ENCODE assay signal across 11 cellular contexts in the genomic region with DNA sequence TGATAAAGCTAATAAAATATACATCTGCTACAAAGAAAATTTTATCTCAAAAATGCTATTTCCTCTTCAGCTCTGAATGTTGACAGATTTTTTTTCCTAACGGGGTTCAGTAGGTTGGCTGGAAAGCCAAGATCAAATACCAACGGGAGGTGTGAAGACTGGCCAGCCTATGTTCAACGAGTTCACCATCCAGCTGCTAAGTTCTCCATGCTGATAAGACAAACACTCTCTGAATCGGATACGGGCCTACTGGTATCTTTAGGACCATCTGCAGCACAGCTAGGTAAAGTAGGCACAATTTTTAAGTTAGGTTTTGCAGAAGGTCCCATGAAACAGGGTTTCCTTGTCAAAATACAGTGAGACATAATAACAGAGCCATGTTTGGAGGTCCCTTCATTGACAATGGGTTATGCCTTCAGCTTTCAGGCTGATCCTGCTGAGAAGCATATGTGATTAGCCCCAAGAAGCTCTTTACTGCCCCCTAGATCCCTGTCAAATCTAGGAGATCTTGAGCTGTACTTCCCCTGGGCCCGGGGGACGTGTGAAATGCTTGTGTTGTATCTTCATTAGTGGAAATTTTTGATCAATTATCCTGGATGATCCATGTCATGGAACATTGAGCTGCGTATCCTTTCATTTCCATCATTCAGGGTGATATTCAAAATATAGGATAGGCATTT.
DNase-seq lines count a peak whose midpoint lies in the region; ATAC-seq, FAIRE-seq and TF ChIP-seq lines count a peak whose summit lies in the region.
"Had no signal": no experiment of that assay in that cellular context is flagged by ENCODE, and none has a peak within 500 bp of the region (broad histone marks: within the 10 kb centered on the region; RNA-seq: fewer than 3 reads in every experiment).

No MANE protein-coding gene starts in this region.

- no peaks in the 10 kb centered on the region for H4K20me1 ChIP-seq in HepG2 (ENCODE audit: insufficient read depth, low read length)

- H3K9me3 ChIP-seq in HepG2 (ENCODE audit: low read length) (no peaks in the 10 kb centered on the region), right lobe of liver (no peaks in the 10 kb centered on the region), spleen (no peaks in the 10 kb centered on the region)
- H3K9me3 ChIP-seq: lower lobe of right lung, testis had no signal

- TF ChIP-seq EP300 in HepG2 (IDR thresholded peaks at IDR 0.05; ENCODE audit: low read depth in 2 of 2, low read length in 2 of 2) = no peak
- TF ChIP-seq EP300 in HepG2 (CRISPR knock-in tag; IDR thresholded peaks at IDR 0.05; ENCODE audit: borderline replicate concordance) = no peak

- no peaks in the 10 kb centered on the region for H3K9me3 Mint-ChIP-seq in T-helper 2 cell treated with Interferon-gamma antibody and Interleukin-4, amounts not matched to agents 5 μg/mL and 100 μg/mL, for 36 hours

- H3K4me1 ChIP-seq in HepG2 (ENCODE audit: insufficient read depth, low read length) = no peaks in the 10 kb centered on the region
- no peaks in the 10 kb centered on the region for H3K4me1 ChIP-seq in right lobe of liver
- H3K4me1 ChIP-seq in spleen = no peaks in the 10 kb centered on the region
- H3K4me1 ChIP-seq: lower lobe of right lung, testis had no signal

- TF ChIP-seq RAD21 in HepG2 (CRISPR knock-in tag; IDR thresholded peaks at IDR 0.05) = no peak

- DNase-seq in HepG2 (ENCODE audit: low spot score) (no peak), right lobe of liver (no peak), NB4 (ENCODE audit: low read depth) (peak; percentile 38), fibroblast of mammary gland (ENCODE audit: low read depth) (peak; percentile 5), spleen (no peak), amygdala (lab: John Stamatoyannopoulos, UW) (no peak), NCI-H345 treated with DMSO at 0.1 percent for 48 hours (lab: John Stamatoyannopoulos, UW; ENCODE audit: unreplicated experiment) (no peak)
- no peak for DNase-seq in T-helper 2 cell treated with Interferon-gamma antibody and Interleukin-4, amounts not matched to agents 5 μg/mL and 100 μg/mL, for 36 hours (ENCODE audit: low spot score)
- DNase-seq: dermis blood vessel endothelial cell, lower lobe of right lung, testis had no signal

- H3K4me1 Mint-ChIP-seq in T-helper 2 cell treated with Interferon-gamma antibody and Interleukin-4, amounts not matched to agents 5 μg/mL and 100 μg/mL, for 36 hours (ENCODE audit: low read depth) = no peaks in the 10 kb centered on the region

- 0 out of 5 replicates have a peak, but pooled peaks cover 0 to 5% of the 10 kb centered on the region in 2 experiments for H3K27me3 ChIP-seq in HepG2 (ENCODE audit: control insufficient read depth in 1 of 2, insufficient read depth in 2 of 2, low read length in 2 of 2)
- no peaks in the 10 kb centered on the region for H3K27me3 ChIP-seq in right lobe of liver
- no peaks in the 10 kb centered on the region for H3K27me3 ChIP-seq in spleen (replicated peaks in 1 of 7)
- H3K27me3 ChIP-seq: testis had no signal

- TF ChIP-seq CTCF in HepG2 (CRISPR knock-in tag; IDR thresholded peaks at IDR 0.05) = peak; percentile 33; the same call in 1 of the 2 replicates
- peak in 2 of 4 donors; percentile 10 to 16 for TF ChIP-seq CTCF in right lobe of liver (IDR thresholded peaks at IDR 0.05)
- peak; percentile 39 for TF ChIP-seq CTCF in NB4 (IDR thresholded peaks at IDR 0.05; ENCODE audit: low read depth, low read length)
- TF ChIP-seq CTCF in fibroblast of mammary gland (conservative IDR thresholded peaks at IDR 0.05; ENCODE audit: control insufficient read depth, insufficient read depth, low read depth, low read length) = peak; percentile 33
- peak in 1 of 11 experiments; percentile 19 for TF ChIP-seq CTCF in spleen (IDR thresholded peaks at IDR 0.05 in 8 of 11, conservative IDR thresholded peaks at IDR 0.05 in 3 of 11)

- in situ Hi-C loops in HepG2 (cut with HindIII; ENCODE audit: extremely low pct_ligation_motif_present, low pct_unique_long_range_greater_than_20kb) = no loop called here

- no peak overlapping the region for H3K4me3 Mint-ChIP-seq in T-helper 2 cell treated with Interferon-gamma antibody and Interleukin-4, amounts not matched to agents 5 μg/mL and 100 μg/mL, for 36 hours

- no peak for FAIRE-seq in HepG2 (lab: Jason Lieb, UNC)

- WGBS in HepG2 (ENCODE audit: low lambda C conversion rate) = 3% methylated on average over 8 of the region's 8 CpGs
- WGBS in right lobe of liver (ENCODE audit: insufficient coverage, low coverage, low lambda C conversion rate, missing lambda C conversion rate) = 35% methylated on average over 8 of the region's 8 CpGs
- WGBS in spleen, 5 donors = 52 to 71% (median 68%) methylated on average over 8 of the region's 8 CpGs

- ATAC-seq in HepG2 (peak; percentile 44; the same call in 2 of the 3 replicates), right lobe of liver (no peak)
- ATAC-seq: lower lobe of right lung had no signal

- H3K27ac ChIP-seq in HepG2 (ENCODE audit: extremely low read length, insufficient read depth, low read length) (no peak overlapping the region), right lobe of liver (no peak overlapping the region), spleen (no peak overlapping the region)
- H3K27ac ChIP-seq: lower lobe of right lung, testis had no signal

- H3K27ac Mint-ChIP-seq in T-helper 2 cell treated with Interferon-gamma antibody and Interleukin-4, amounts not matched to agents 5 μg/mL and 100 μg/mL, for 36 hours = no peak overlapping the region

- intact Hi-C loops in HepG2 (cut with micrococcal nuclease; ENCODE audit: unreplicated experiment) (no loop called here), right lobe of liver (cut with DNase I) (no loop called here), spleen (cut with DNase I; ENCODE audit: low total_unique reads) (no loop called here)

- H3K36me3 Mint-ChIP-seq in T-helper 2 cell treated with Interferon-gamma antibody and Interleukin-4, amounts not matched to agents 5 μg/mL and 100 μg/mL, for 36 hours (ENCODE audit: low read depth) = no peaks in the 10 kb centered on the region

- no TSS peak for BruUV-seq in HepG2 (replicated peaks; lab: Mats Ljungman, UMichigan)

- H2AFZ ChIP-seq in HepG2 (ENCODE audit: low read length) = no peak overlapping the region

- POLR2A ChIA-PET in HepG2 (lab: Yijun Ruan, JAX) = no interaction called here

- H3K4me3 ChIP-seq in HepG2 (replicated peaks in 1 of 3; ENCODE audit: insufficient read depth in 1 of 3, low read depth in 2 of 3, low read length in 3 of 3) = no peak overlapping the region
- no peak overlapping the region for H3K4me3 ChIP-seq in right lobe of liver
- H3K4me3 ChIP-seq in NB4 (ENCODE audit: low read depth, low read length) = no peak overlapping the region
- no peak overlapping the region for H3K4me3 ChIP-seq in fibroblast of mammary gland (ENCODE audit: control insufficient read depth, low read depth, low read length)
- no peak overlapping the region for H3K4me3 ChIP-seq in spleen
- H3K4me3 ChIP-seq: lower lobe of right lung, testis had no signal

- no peaks in the 10 kb centered on the region for H3K79me2 ChIP-seq in HepG2 (ENCODE audit: insufficient read depth, low read length)

- no peak overlapping the region for H3K4me2 ChIP-seq in HepG2 (ENCODE audit: low read depth, low read length)

- CTCF ChIA-PET in HepG2 (lab: Yijun Ruan, JAX; ENCODE audit: low intra/inter-chr PET ratio, low total read pairs) = no interaction called here

- H3K27me3 Mint-ChIP-seq in T-helper 2 cell treated with Interferon-gamma antibody and Interleukin-4, amounts not matched to agents 5 μg/mL and 100 μg/mL, for 36 hours (ENCODE audit: low read depth) = peaks cover 8% of the 10 kb centered on the region

- no peak for TF ChIP-seq POLR2A in HepG2 (IDR thresholded peaks at IDR 0.05; ENCODE audit: insufficient read depth in 1 of 2, low read depth in 2 of 2, low read length in 2 of 2)
- TF ChIP-seq POLR2A in right lobe of liver (IDR thresholded peaks at IDR 0.05) = no peak
- no peak for TF ChIP-seq POLR2A in NB4 (IDR thresholded peaks at IDR 0.05; ENCODE audit: extremely low read depth, insufficient read length)
- TF ChIP-seq POLR2A in spleen (IDR thresholded peaks at IDR 0.05) = no peak

- no peaks in the 10 kb centered on the region for H3K36me3 ChIP-seq in HepG2 (replicated peaks in 1 of 2; ENCODE audit: control insufficient read depth in 1 of 2, insufficient read depth in 2 of 2, low read length in 2 of 2)
- no peaks in the 10 kb centered on the region for H3K36me3 ChIP-seq in right lobe of liver
- no peaks in the 10 kb centered on the region for H3K36me3 ChIP-seq in spleen
- H3K36me3 ChIP-seq: lower lobe of right lung had no signal

- no peak overlapping the region for H3K9ac ChIP-seq in HepG2 (ENCODE audit: insufficient read depth, low read depth, low read length)

TF ChIP-seq in HepG2, 621 proteins besides CTCF, POLR2A, EP300 and RAD21 (continues in another document):
- TF ChIP-seq CBX5 (CRISPR knock-in tag; IDR thresholded peaks at IDR 0.05; ENCODE audit: borderline replicate concordance) (no peak), ISX (CRISPR knock-in tag; conservative IDR thresholded peaks at IDR 0.05) (no peak)
- TF ChIP-seq, protein P1, sequence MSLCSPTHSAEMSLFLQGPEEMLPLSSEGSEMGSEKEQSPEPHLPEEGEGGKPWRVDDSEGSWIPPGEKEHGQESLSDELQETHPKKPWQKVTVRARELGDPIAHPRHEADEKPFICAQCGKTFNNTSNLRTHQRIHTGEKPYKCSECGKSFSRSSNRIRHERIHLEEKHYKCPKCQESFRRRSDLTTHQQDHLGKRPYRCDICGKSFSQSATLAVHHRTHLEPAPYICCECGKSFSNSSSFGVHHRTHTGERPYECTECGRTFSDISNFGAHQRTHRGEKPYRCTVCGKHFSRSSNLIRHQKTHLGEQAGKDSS (CRISPR knock-in tag; IDR thresholded peaks at IDR 0.05; ENCODE audit: borderline replicate concordance, low read depth) = no peak
- TF ChIP-seq, protein P2, sequence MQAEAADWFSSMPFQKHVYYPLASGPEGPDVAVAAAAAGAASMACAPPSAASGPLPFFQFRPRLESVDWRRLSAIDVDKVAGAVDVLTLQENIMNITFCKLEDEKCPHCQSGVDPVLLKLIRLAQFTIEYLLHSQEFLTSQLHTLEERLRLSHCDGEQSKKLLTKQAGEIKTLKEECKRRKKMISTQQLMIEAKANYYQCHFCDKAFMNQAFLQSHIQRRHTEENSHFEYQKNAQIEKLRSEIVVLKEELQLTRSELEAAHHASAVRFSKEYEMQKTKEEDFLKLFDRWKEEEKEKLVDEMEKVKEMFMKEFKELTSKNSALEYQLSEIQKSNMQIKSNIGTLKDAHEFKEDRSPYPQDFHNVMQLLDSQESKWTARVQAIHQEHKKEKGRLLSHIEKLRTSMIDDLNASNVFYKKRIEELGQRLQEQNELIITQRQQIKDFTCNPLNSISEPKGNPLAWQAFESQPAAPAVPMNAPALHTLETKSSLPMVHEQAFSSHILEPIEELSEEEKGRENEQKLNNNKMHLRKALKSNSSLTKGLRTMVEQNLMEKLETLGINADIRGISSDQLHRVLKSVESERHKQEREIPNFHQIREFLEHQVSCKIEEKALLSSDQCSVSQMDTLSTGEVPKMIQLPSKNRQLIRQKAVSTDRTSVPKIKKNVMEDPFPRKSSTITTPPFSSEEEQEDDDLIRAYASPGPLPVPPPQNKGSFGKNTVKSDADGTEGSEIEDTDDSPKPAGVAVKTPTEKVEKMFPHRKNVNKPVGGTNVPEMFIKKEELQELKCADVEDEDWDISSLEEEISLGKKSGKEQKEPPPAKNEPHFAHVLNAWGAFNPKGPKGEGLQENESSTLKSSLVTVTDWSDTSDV (CRISPR knock-in tag; IDR thresholded peaks at IDR 0.05) = no peak

Comparison
In these comparisons a context has a peak if more than half of its experiments do, and no peak if none do; other contexts are left out.
1. DNase-seq: peak in NB4 (single experiment) and fibroblast of mammary gland (single experiment); none in HepG2 (single experiment), right lobe of liver (0 of 3), spleen (single experiment), T-helper 2 cell treated with Interferon-gamma antibody and Interleukin-4, amounts not matched to agents 5 μg/mL and 100 μg/mL, for 36 hours (single experiment), amygdala (0 of 56) and NCI-H345 treated with DMSO at 0.1 percent for 48 hours (single experiment).